In genomic region chr3:158679547-158680000, GRCh38 we compare ENCODE assay signal across 1 cellular context.
TF ChIP-seq lines count a peak whose summit lies in the region.

No MANE protein-coding gene starts in this region.

TF ChIP-seq in K562, 482 proteins besides CTCF, POLR2A, EP300 and RAD21 (continued from another document and continues in another):
- TF ChIP-seq, protein P1, sequence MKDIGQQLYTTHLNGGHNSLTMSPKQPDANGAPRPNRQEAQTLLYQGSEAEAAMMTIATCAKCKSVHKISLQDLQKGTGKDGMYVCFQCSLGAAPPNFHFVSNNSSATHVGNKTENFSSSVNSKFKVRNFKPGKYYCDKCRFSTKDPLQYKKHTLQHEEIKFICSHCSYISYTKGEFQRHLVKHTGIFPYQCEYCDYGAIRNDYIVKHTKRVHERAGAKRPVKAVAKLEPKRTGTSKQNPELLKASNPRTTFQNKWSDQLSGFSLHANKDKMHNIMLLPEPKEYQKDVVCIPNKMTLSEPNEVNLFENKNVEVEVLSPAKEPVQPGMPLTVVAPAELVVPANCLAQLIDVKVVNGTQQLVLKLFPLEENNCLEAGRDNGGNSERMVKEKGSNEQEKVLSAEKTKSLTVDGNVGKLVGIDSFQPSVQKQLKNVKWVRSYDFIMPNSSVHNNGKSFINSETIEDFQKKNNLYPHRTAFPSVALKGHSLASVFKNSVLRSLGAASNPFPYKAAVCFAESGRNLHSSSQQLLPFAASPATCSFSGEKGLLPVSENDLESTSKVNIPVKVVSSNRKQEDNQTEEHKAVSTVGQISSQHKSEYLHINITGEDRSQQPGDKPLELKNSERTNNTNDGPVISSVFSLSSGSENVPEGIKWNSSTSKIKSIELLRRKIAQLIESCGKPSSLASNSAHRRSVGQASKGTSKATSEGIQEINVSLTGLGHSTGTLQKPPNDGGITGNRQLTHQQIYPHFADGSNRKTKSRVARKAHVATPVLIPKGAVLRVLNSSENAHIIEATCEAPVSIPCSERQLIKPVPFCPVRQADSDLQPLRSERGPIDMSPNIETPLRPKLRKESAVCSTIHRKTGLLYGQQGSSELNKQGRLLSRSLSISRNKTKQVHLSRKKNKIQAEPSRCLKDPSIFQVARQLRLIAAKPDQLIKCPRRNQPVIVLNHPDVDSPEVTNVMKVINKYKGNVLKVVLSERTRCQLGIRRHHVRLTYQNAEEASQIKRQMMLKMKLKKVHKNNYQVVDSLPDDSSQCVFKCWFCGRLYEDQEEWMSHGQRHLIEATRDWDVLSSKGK (CRISPR knock-in tag; IDR thresholded peaks at IDR 0.05): no peak
- no peak for TF ChIP-seq PYGO2 (tag; IDR thresholded peaks at IDR 0.05)
- no peak for TF ChIP-seq SIN3B (IDR thresholded peaks at IDR 0.05; ENCODE audit: low read depth)
- no peak for TF ChIP-seq SP1 (CRISPR knock-in tag; IDR thresholded peaks at IDR 0.05)
- TF ChIP-seq ZNF551 (CRISPR knock-in tag; IDR thresholded peaks at IDR 0.05): no peak
- peak in 1 of 2 experiments; percentile 85; a peak in 2 of 4 replicates for TF ChIP-seq FOXA3 (CRISPR knock-in tag; conservative IDR thresholded peaks at IDR 0.05 in 1 of 2, IDR thresholded peaks at IDR 0.05 in 1 of 2)
- no peak for TF ChIP-seq FOXJ3 (CRISPR knock-in tag; IDR thresholded peaks at IDR 0.05)
- TF ChIP-seq, protein P2, sequence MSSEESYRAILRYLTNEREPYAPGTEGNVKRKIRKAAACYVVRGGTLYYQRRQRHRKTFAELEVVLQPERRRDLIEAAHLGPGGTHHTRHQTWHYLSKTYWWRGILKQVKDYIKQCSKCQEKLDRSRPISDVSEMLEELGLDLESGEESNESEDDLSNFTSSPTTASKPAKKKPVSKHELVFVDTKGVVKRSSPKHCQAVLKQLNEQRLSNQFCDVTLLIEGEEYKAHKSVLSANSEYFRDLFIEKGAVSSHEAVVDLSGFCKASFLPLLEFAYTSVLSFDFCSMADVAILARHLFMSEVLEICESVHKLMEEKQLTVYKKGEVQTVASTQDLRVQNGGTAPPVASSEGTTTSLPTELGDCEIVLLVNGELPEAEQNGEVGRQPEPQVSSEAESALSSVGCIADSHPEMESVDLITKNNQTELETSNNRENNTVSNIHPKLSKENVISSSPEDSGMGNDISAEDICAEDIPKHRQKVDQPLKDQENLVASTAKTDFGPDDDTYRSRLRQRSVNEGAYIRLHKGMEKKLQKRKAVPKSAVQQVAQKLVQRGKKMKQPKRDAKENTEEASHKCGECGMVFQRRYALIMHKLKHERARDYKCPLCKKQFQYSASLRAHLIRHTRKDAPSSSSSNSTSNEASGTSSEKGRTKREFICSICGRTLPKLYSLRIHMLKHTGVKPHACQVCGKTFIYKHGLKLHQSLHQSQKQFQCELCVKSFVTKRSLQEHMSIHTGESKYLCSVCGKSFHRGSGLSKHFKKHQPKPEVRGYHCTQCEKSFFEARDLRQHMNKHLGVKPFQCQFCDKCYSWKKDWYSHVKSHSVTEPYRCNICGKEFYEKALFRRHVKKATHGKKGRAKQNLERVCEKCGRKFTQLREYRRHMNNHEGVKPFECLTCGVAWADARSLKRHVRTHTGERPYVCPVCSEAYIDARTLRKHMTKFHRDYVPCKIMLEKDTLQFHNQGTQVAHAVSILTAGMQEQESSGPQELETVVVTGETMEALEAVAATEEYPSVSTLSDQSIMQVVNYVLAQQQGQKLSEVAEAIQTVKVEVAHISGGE (CRISPR knock-in tag; IDR thresholded peaks at IDR 0.05): peak in 1 of 3 experiments; percentile 47; a peak in 1 of 6 replicates
- TF ChIP-seq ETV5 (CRISPR knock-in tag; IDR thresholded peaks at IDR 0.05; ENCODE audit: low read depth): no peak
- TF ChIP-seq, protein P3, sequence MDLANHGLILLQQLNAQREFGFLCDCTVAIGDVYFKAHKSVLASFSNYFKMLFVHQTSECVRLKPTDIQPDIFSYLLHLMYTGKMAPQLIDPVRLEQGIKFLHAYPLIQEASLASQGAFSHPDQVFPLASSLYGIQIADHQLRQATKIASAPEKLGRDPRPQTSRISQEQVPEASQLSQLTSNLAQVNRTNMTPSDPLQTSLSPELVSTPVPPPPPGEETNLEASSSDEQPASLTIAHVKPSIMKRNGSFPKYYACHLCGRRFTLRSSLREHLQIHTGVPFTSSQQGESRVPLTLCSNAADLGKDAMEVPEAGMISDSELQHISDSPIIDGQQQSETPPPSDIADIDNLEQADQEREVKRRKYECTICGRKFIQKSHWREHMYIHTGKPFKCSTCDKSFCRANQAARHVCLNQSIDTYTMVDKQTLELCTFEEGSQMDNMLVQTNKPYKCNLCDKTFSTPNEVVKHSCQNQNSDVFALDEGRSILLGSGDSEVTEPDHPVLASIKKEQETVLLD (IDR thresholded peaks at IDR 0.05): peak; percentile 68
- TF ChIP-seq DIDO1 (tag; IDR thresholded peaks at IDR 0.05; ENCODE audit: low read depth): no peak
- peak in 1 of 2 experiments; percentile 87; a peak in 2 of 4 replicates for TF ChIP-seq TBL1XR1 (IDR thresholded peaks at IDR 0.05; ENCODE audit: low read length in 2 of 2)
- peak; percentile 90 for TF ChIP-seq SOX6 (IDR thresholded peaks at IDR 0.05)
- 0 out of 2 replicates have a peak, but pooled peaks have one; percentile 20 for TF ChIP-seq MTA1 (IDR thresholded peaks at IDR 0.05; ENCODE audit: borderline replicate concordance)
- TF ChIP-seq, protein P4, sequence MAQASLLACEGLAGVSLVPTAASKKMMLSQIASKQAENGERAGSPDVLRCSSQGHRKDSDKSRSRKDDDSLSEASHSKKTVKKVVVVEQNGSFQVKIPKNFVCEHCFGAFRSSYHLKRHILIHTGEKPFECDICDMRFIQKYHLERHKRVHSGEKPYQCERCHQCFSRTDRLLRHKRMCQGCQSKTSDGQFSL (CRISPR knock-in tag; IDR thresholded peaks at IDR 0.05): no peak
- TF ChIP-seq, protein P4 (tag; IDR thresholded peaks at IDR 0.05): no peak
- no peak for TF ChIP-seq SMAD1 (IDR thresholded peaks at IDR 0.05; ENCODE audit: low read depth, low read length, partially characterized antibody)
- TF ChIP-seq, protein P5, sequence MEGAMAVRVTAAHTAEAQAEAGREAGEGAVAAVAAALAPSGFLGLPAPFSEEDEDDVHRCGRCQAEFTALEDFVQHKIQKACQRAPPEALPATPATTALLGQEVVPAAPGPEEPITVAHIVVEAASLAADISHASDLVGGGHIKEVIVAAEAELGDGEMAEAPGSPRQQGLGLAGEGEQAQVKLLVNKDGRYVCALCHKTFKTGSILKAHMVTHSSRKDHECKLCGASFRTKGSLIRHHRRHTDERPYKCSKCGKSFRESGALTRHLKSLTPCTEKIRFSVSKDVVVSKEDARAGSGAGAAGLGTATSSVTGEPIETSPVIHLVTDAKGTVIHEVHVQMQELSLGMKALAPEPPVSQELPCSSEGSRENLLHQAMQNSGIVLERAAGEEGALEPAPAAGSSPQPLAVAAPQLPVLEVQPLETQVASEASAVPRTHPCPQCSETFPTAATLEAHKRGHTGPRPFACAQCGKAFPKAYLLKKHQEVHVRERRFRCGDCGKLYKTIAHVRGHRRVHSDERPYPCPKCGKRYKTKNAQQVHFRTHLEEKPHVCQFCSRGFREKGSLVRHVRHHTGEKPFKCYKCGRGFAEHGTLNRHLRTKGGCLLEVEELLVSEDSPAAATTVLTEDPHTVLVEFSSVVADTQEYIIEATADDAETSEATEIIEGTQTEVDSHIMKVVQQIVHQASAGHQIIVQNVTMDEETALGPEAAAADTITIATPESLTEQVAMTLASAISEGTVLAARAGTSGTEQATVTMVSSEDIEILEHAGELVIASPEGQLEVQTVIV (CRISPR knock-in tag; IDR thresholded peaks at IDR 0.05; ENCODE audit: borderline replicate concordance): no peak
- TF ChIP-seq ZNF23 (CRISPR knock-in tag; IDR thresholded peaks at IDR 0.05): no peak
- peak in 1 of 2 experiments; percentile 31; a peak in 1 of 3 replicates for TF ChIP-seq CBX3 (IDR thresholded peaks at IDR 0.05; ENCODE audit: borderline replicate concordance in 1 of 2, low read length in 2 of 2)
- no peak for TF ChIP-seq SREBF1 (IDR thresholded peaks at IDR 0.05; ENCODE audit: borderline replicate concordance, low read depth, low read length)
- TF ChIP-seq, protein P6, sequence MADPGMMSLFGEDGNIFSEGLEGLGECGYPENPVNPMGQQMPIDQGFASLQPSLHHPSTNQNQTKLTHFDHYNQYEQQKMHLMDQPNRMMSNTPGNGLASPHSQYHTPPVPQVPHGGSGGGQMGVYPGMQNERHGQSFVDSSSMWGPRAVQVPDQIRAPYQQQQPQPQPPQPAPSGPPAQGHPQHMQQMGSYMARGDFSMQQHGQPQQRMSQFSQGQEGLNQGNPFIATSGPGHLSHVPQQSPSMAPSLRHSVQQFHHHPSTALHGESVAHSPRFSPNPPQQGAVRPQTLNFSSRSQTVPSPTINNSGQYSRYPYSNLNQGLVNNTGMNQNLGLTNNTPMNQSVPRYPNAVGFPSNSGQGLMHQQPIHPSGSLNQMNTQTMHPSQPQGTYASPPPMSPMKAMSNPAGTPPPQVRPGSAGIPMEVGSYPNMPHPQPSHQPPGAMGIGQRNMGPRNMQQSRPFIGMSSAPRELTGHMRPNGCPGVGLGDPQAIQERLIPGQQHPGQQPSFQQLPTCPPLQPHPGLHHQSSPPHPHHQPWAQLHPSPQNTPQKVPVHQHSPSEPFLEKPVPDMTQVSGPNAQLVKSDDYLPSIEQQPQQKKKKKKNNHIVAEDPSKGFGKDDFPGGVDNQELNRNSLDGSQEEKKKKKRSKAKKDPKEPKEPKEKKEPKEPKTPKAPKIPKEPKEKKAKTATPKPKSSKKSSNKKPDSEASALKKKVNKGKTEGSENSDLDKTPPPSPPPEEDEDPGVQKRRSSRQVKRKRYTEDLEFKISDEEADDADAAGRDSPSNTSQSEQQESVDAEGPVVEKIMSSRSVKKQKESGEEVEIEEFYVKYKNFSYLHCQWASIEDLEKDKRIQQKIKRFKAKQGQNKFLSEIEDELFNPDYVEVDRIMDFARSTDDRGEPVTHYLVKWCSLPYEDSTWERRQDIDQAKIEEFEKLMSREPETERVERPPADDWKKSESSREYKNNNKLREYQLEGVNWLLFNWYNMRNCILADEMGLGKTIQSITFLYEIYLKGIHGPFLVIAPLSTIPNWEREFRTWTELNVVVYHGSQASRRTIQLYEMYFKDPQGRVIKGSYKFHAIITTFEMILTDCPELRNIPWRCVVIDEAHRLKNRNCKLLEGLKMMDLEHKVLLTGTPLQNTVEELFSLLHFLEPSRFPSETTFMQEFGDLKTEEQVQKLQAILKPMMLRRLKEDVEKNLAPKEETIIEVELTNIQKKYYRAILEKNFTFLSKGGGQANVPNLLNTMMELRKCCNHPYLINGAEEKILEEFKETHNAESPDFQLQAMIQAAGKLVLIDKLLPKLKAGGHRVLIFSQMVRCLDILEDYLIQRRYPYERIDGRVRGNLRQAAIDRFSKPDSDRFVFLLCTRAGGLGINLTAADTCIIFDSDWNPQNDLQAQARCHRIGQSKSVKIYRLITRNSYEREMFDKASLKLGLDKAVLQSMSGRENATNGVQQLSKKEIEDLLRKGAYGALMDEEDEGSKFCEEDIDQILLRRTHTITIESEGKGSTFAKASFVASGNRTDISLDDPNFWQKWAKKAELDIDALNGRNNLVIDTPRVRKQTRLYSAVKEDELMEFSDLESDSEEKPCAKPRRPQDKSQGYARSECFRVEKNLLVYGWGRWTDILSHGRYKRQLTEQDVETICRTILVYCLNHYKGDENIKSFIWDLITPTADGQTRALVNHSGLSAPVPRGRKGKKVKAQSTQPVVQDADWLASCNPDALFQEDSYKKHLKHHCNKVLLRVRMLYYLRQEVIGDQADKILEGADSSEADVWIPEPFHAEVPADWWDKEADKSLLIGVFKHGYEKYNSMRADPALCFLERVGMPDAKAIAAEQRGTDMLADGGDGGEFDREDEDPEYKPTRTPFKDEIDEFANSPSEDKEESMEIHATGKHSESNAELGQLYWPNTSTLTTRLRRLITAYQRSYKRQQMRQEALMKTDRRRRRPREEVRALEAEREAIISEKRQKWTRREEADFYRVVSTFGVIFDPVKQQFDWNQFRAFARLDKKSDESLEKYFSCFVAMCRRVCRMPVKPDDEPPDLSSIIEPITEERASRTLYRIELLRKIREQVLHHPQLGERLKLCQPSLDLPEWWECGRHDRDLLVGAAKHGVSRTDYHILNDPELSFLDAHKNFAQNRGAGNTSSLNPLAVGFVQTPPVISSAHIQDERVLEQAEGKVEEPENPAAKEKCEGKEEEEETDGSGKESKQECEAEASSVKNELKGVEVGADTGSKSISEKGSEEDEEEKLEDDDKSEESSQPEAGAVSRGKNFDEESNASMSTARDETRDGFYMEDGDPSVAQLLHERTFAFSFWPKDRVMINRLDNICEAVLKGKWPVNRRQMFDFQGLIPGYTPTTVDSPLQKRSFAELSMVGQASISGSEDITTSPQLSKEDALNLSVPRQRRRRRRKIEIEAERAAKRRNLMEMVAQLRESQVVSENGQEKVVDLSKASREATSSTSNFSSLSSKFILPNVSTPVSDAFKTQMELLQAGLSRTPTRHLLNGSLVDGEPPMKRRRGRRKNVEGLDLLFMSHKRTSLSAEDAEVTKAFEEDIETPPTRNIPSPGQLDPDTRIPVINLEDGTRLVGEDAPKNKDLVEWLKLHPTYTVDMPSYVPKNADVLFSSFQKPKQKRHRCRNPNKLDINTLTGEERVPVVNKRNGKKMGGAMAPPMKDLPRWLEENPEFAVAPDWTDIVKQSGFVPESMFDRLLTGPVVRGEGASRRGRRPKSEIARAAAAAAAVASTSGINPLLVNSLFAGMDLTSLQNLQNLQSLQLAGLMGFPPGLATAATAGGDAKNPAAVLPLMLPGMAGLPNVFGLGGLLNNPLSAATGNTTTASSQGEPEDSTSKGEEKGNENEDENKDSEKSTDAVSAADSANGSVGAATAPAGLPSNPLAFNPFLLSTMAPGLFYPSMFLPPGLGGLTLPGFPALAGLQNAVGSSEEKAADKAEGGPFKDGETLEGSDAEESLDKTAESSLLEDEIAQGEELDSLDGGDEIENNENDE (IDR thresholded peaks at IDR 0.05; ENCODE audit: low read depth, low read length): no peak
- no peak for TF ChIP-seq CAMTA2 (CRISPR knock-in tag; conservative IDR thresholded peaks at IDR 0.05)
- no peak for TF ChIP-seq ZNF785 (CRISPR knock-in tag; IDR thresholded peaks at IDR 0.05)
- TF ChIP-seq MAZ (CRISPR knock-in tag; conservative IDR thresholded peaks at IDR 0.05 in 1 of 2, IDR thresholded peaks at IDR 0.05 in 1 of 2): no peak; a peak in 1 of 4 replicates
- TF ChIP-seq SAFB2 (IDR thresholded peaks at IDR 0.05; ENCODE audit: borderline replicate concordance, low read depth, low read length, severe bottlenecking): peak; percentile 60
- no peak for TF ChIP-seq ZNF134 (CRISPR knock-in tag; conservative IDR thresholded peaks at IDR 0.05)
- TF ChIP-seq HMGN3 (IDR thresholded peaks at IDR 0.05; ENCODE audit: borderline replicate concordance, extremely low read depth, insufficient read length, low read depth, low read length): no peak
- TF ChIP-seq POLR2B (IDR thresholded peaks at IDR 0.05; ENCODE audit: low read depth, partially characterized antibody): no peak
- no peak for TF ChIP-seq E2F5 (CRISPR knock-in tag; IDR thresholded peaks at IDR 0.05)
- no peak for TF ChIP-seq ZNF79 (CRISPR knock-in tag; IDR thresholded peaks at IDR 0.05; ENCODE audit: low read depth)
